In the genomic region with DNA sequence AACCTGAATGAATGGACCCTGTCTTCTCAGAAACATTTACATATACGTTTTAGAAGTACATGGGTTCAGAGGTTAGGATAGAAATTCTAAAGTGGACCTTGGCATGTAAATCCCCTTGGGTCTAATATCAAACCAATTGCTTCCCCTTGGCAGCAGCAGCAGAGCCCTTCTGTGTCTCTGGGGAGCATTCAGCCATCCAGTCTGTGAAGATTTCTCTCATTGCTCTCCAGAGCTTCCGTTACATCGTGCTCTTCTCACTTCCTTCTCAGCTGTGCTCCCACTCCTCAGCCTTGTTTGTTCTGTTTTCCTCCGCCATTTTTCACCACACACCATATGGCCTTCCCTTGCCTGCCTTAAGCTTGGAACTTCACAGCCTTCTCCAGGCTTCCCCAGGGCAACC, we compare ENCODE assay signal across 10 cellular contexts.
A peak's percentile ranks its signal among the peaks of the same experiment; 100 is the strongest.
DNase-seq lines count a peak whose midpoint lies in the region; ATAC-seq, FAIRE-seq and TF ChIP-seq lines count a peak whose summit lies in the region.
"Had no signal": no experiment of that assay in that cellular context is flagged by ENCODE, and none has a peak within 500 bp of the region (broad histone marks: within the 10 kb centered on the region; RNA-seq: fewer than 3 reads in every experiment).

No MANE protein-coding gene starts in this region.

- H3K9me3 Mint-ChIP-seq in central memory CD8-positive, alpha-beta T cell: no peaks in the 10 kb centered on the region

- H3K27me3 ChIP-seq in HL-60 (ENCODE audit: insufficient read depth, poor library complexity, severe bottlenecking): no peaks in the 10 kb centered on the region
- H3K27me3 ChIP-seq: ascending aorta had no signal

- FAIRE-seq in GM12891 (lab: Jason Lieb, UNC): peak; percentile 82

- no peak for TF ChIP-seq CTCF in HL-60 (IDR thresholded peaks at IDR 0.05; ENCODE audit: insufficient read depth, low read length)

- no peaks in the 10 kb centered on the region for H3K27me3 Mint-ChIP-seq in central memory CD8-positive, alpha-beta T cell

- H3K27ac ChIP-seq in HL-60 (replicated peaks): peak overlapping the region; percentile 62
- H3K27ac ChIP-seq: ascending aorta, WERI-Rb-1 had no signal

- DNase-seq in GM12891 (ENCODE audit: insufficient read length, low spot score) (no peak), HL-60 (ENCODE audit: low read depth in 1 of 2, low spot score in 1 of 2) (peak in 1 of 2 experiments; percentile 27), SIG-M5 treated with dmso at 0.1 percent for 504 hours (lab: John Stamatoyannopoulos, UW; ENCODE audit: unreplicated experiment) (no peak), SK-N-DZ (ENCODE audit: low spot score) (no peak)
- no peak for DNase-seq in central memory CD8-positive, alpha-beta T cell (ENCODE audit: low spot score in 2 of 2)
- DNase-seq: WERI-Rb-1 had no signal

- TF ChIP-seq POLR2A in GM12891 (IDR thresholded peaks at IDR 0.05; ENCODE audit: low read depth, low read length): no peak

- ATAC-seq in GM21447 (IDR thresholded peaks at IDR 0.05; ENCODE audit: unreplicated experiment) (peak; percentile 60), GM18502 (IDR thresholded peaks at IDR 0.05; ENCODE audit: poor library complexity, unreplicated experiment) (no peak), GM19035 (IDR thresholded peaks at IDR 0.05; ENCODE audit: unreplicated experiment) (no peak)
- ATAC-seq in central memory CD8-positive, alpha-beta T cell (replicated peaks; ENCODE audit: extremely low read depth, poor library complexity, severe bottlenecking): no peak

- H3K4me3 ChIP-seq in HL-60 (replicated peaks; ENCODE audit: insufficient read depth, low read length): no peak overlapping the region
- H3K4me3 ChIP-seq: ascending aorta had no signal

- H3K27ac Mint-ChIP-seq in central memory CD8-positive, alpha-beta T cell (ENCODE audit: low read depth): peak overlapping the region; percentile 77

- H3K4me1 Mint-ChIP-seq in central memory CD8-positive, alpha-beta T cell: peaks cover 37% of the 10 kb centered on the region

- H3K36me3 Mint-ChIP-seq in central memory CD8-positive, alpha-beta T cell (ENCODE audit: insufficient read depth): no peaks in the 10 kb centered on the region

- no peak overlapping the region for H3K4me3 Mint-ChIP-seq in central memory CD8-positive, alpha-beta T cell

TF ChIP-seq in GM12891, 5 proteins besides CTCF, POLR2A, EP300 and RAD21:
- TF ChIP-seq SPI1 (IDR thresholded peaks at IDR 0.05; ENCODE audit: low read depth, low read length): peak; percentile 73
- TF ChIP-seq PAX5 (IDR thresholded peaks at IDR 0.05; ENCODE audit: insufficient read depth, low read length, severe bottlenecking): no peak
TF ChIP-seq in GM12891: peak in this region for 1.
